In genomic region chrX:93538575-93538974, GRCh38 we compare ENCODE assay signal across 11 cellular contexts.
DNase-seq lines count a peak whose midpoint lies in the region; ATAC-seq, FAIRE-seq and TF ChIP-seq lines count a peak whose summit lies in the region.
"Had no signal": no experiment of that assay in that cellular context is flagged by ENCODE, and none has a peak within 500 bp of the region (broad histone marks: within the 10 kb centered on the region; RNA-seq: fewer than 3 reads in every experiment).

No MANE protein-coding gene starts in this region.

- DNase-seq in DMS 273 (lab: John Stamatoyannopoulos, UW; ENCODE audit: unreplicated experiment) (peak; percentile 16), left kidney (ENCODE audit: low read depth, low spot score) (peak; percentile 1), T-helper 9 cell (no peak)
- no peak for DNase-seq in activated CD4-positive, alpha-beta T cell treated with anti-CD3 and anti-CD28 coated beads, Interleukin-2, amount 50 U/mL, for 1 hour
- DNase-seq: activated CD4-positive, alpha-beta memory T cell treated with anti-CD3 and anti-CD28 coated beads for 36 hours; DMS79; uterus had no signal

- ATAC-seq in HG02798 (IDR thresholded peaks at IDR 0.05; ENCODE audit: poor library complexity, unreplicated experiment): no peak
- ATAC-seq in HG03442 (IDR thresholded peaks at IDR 0.05; ENCODE audit: unreplicated experiment): no peak

- TF ChIP-seq EP300 in Ishikawa (IDR thresholded peaks at IDR 0.05; ENCODE audit: borderline replicate concordance): no peak

- TF ChIP-seq RAD21 in Ishikawa (IDR thresholded peaks at IDR 0.05; ENCODE audit: low read depth): peak; percentile 59

- FAIRE-seq in TTC549 (lab: Jason Lieb, UNC): peak; percentile 65

TF ChIP-seq in Ishikawa, 13 proteins besides CTCF, POLR2A, EP300 and RAD21:
- TF ChIP-seq ZBTB7A (IDR thresholded peaks at IDR 0.05; ENCODE audit: low read depth): no peak

Comparison
In these comparisons a context has a peak if more than half of its experiments do, and no peak if none do; other contexts are left out.
1. DNase-seq: peak in DMS 273 (single experiment) and left kidney (single experiment); none in T-helper 9 cell (single experiment) and activated CD4-positive, alpha-beta T cell treated with anti-CD3 and anti-CD28 coated beads, Interleukin-2, amount 50 U/mL, for 1 hour (single experiment).